In genomic region chr3:30657914-30658313, GRCh38 we compare ENCODE assay signal across 8 cellular contexts. TPM values are rescaled to one million over a fixed set of nuclear protein-coding genes. Genes with fewer than 3 reads are reported as not detected.
A peak's percentile ranks its signal among the peaks of the same experiment; 100 is the strongest.
DNase-seq lines count a peak whose midpoint lies in the region; ATAC-seq and TF ChIP-seq lines count a peak whose summit lies in the region.

No MANE protein-coding gene starts in this region.

- peaks cover 67% of the 10 kb centered on the region for H3K4me1 Mint-ChIP-seq in CD14-positive monocyte
- peaks cover 36% of the 10 kb centered on the region for H3K4me1 Mint-ChIP-seq in endodermal cell

- no peak for TF ChIP-seq CTCF in CD14-positive monocyte (IDR thresholded peaks at IDR 0.05)
- no peak for TF ChIP-seq CTCF in endodermal cell (conservative IDR thresholded peaks at IDR 0.05)
- no peak for TF ChIP-seq CTCF in spleen (IDR thresholded peaks at IDR 0.05 in 8 of 11, conservative IDR thresholded peaks at IDR 0.05 in 3 of 11)

- H3K27ac ChIP-seq in endodermal cell (ENCODE audit: low read depth, low read length) (no peak overlapping the region), spleen (peak overlapping the region; percentile 30 to 100 (median 90))

- H3K36me3 ChIP-seq in endodermal cell (ENCODE audit: control insufficient read depth, insufficient read depth, low read length) (peaks cover 48% of the 10 kb centered on the region), spleen (peaks cover 0 to 89% (median 46%) of the 10 kb centered on the region in 6 donors)

- intact Hi-C loops in CD14-positive monocyte (cut with micrococcal nuclease) (loop anchor here in 1 of 2 donors (5.0 kb wide), 1 partner anchor 51 kb away; the partner anchor contains the start of gene TGFBR2), spleen (cut with DNase I; ENCODE audit: low total_unique reads) (no loop called here)

- H3K27me3 ChIP-seq in endodermal cell (ENCODE audit: control insufficient read depth, insufficient read depth, low read length, poor library complexity, severe bottlenecking), result no peaks in the 10 kb centered on the region
- no peaks in the 10 kb centered on the region for H3K27me3 ChIP-seq in spleen (replicated peaks in 1 of 7)

- peak overlapping the region; percentile 66 to 89 (median 80) for H3K27ac Mint-ChIP-seq in CD14-positive monocyte
- H3K27ac Mint-ChIP-seq in endodermal cell, result peak overlapping the region; percentile 71

- H3K27me3 Mint-ChIP-seq in CD14-positive monocyte (ENCODE audit: low read depth in 3 of 3), result peaks cover 0 to 3% (median 0%) of the 10 kb centered on the region in 3 donors
- H3K27me3 Mint-ChIP-seq in endodermal cell (ENCODE audit: insufficient read depth), result no peaks in the 10 kb centered on the region

- DNase-seq in CD14-positive monocyte (ENCODE audit: low spot score) (no peak), LHCN-M2 (ENCODE audit: low read depth) (peak; percentile 44), endodermal cell (no peak), spleen (no peak), NCI-H748 treated with DMSO at 0.1 percent for 48 hours (lab: John Stamatoyannopoulos, UW) (no peak), DMS 273 (lab: John Stamatoyannopoulos, UW; ENCODE audit: unreplicated experiment) (no peak), iPS-NIHi11 (ENCODE audit: low spot score) (no peak)

- peak; percentile 24 for ATAC-seq in GM21576 (IDR thresholded peaks at IDR 0.05; ENCODE audit: unreplicated experiment)

- no peaks in the 10 kb centered on the region for H3K9me3 Mint-ChIP-seq in CD14-positive monocyte
- H3K9me3 Mint-ChIP-seq in endodermal cell, result no peaks in the 10 kb centered on the region

- peaks cover 9% of the 10 kb centered on the region for H3K4me1 ChIP-seq in endodermal cell (ENCODE audit: control insufficient read depth, insufficient read depth, low read length)
- H3K4me1 ChIP-seq in spleen, result peaks cover 79 to 100% (median 98%) of the 10 kb centered on the region in 6 donors

- H3K9me3 ChIP-seq in endodermal cell (ENCODE audit: control insufficient read depth, low read length) (no peaks in the 10 kb centered on the region), spleen (no peaks in the 10 kb centered on the region)

- H3K4me3 Mint-ChIP-seq in CD14-positive monocyte (no peak overlapping the region), endodermal cell (no peak overlapping the region)

- H3K36me3 Mint-ChIP-seq in CD14-positive monocyte (peaks cover 81 to 84% of the 10 kb centered on the region in 2 donors), endodermal cell (ENCODE audit: low read depth) (peaks cover 39% of the 10 kb centered on the region)

- H3K4me3 ChIP-seq in endodermal cell (ENCODE audit: low read length), result no peak overlapping the region
- peak overlapping the region in 1 of 8 donors; percentile 30 for H3K4me3 ChIP-seq in spleen

- no peak overlapping the region for H3K9ac ChIP-seq in endodermal cell (ENCODE audit: extremely low read depth, low read length, poor library complexity, severe bottlenecking)

- no peak for TF ChIP-seq POLR2A in spleen (IDR thresholded peaks at IDR 0.05)

- WGBS in endodermal cell (ENCODE audit: insufficient coverage in 1 of 2, insufficient read length in 1 of 2), 2 experiments, result 76 to 78% methylated on average over 2 to 3 of the region's 3 CpGs
- WGBS in spleen, 5 donors, result 43 to 55% (median 49%) methylated on average over 3 of the region's 3 CpGs

RNA-seq across cellular contexts. Expression of gene TGFBR2, which starts 51.5 kb away (rescaled TPM):
- polyA plus RNA-seq in CD14-positive monocyte (10 to 100 TPM; 46.6 to 60.3 TPM), spleen (10 to 100 TPM; 18.2 to 45.6 (median 33.7) TPM)
- total RNA-seq in LHCN-M2 (2014; rRNA removed) (278 and 330 TPM in 2 replicates), endodermal cell (1 to 10 TPM; 6.0 to 9.6 TPM), spleen (100 to 1,000 TPM; 163 to 322 (median 277) TPM)
- polyA plus RNA-seq in LHCN-M2 (2012), result 121 TPM
- 3.9 TPM for polyA plus RNA-seq in endodermal cell (2013, experiment 1 of 2)
- polyA plus RNA-seq in endodermal cell (2013, experiment 2 of 2), result 3.6 TPM

Comparison
In these comparisons a context has a peak if more than half of its experiments do, and no peak if none do; other contexts are left out.
1. RNA of gene TGFBR2, which starts 51.5 kb away (total RNA-seq): 278 to 330 TPM in LHCN-M2 and 163 to 322 TPM in spleen; 6.0 to 9.6 TPM in endodermal cell; every median in the first group is over 10 times any median in the second.